Comparison of ENCODE assay signal across 1 cellular context in the genomic region with DNA sequence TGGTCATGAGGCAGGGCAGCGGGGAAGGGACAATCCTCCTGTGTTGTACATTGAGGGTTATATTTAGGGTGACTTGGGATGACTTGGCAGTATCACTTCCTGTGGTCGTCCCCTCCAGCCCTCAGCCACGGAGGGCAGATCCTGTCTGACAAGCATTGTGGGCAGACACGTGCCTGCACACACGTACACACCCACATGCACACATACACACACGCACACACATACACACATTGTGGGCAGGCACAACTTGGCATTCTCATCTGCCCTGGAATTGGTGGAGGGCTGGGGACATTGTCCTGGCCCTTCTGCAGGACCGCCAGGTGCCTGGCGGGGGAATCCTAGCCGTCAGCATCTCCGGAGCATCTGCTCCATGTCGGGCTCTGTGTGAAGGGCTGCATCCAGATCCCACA.
TF ChIP-seq lines count a peak whose summit lies in the region.

No MANE protein-coding gene starts in this region.

TF ChIP-seq in K562, 482 proteins besides CTCF, POLR2A, EP300 and RAD21 (continued from another document):
- TF ChIP-seq, protein P1, sequence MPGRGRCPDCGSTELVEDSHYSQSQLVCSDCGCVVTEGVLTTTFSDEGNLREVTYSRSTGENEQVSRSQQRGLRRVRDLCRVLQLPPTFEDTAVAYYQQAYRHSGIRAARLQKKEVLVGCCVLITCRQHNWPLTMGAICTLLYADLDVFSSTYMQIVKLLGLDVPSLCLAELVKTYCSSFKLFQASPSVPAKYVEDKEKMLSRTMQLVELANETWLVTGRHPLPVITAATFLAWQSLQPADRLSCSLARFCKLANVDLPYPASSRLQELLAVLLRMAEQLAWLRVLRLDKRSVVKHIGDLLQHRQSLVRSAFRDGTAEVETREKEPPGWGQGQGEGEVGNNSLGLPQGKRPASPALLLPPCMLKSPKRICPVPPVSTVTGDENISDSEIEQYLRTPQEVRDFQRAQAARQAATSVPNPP (IDR thresholded peaks at IDR 0.05; ENCODE audit: borderline replicate concordance, insufficient read depth, insufficient read length) = no peak
- TF ChIP-seq CHCHD3 (CRISPR knock-in tag; IDR thresholded peaks at IDR 0.05) = no peak
- TF ChIP-seq, protein P2, sequence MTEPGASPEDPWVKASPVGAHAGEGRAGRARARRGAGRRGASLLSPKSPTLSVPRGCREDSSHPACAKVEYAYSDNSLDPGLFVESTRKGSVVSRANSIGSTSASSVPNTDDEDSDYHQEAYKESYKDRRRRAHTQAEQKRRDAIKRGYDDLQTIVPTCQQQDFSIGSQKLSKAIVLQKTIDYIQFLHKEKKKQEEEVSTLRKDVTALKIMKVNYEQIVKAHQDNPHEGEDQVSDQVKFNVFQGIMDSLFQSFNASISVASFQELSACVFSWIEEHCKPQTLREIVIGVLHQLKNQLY (CRISPR knock-in tag; conservative IDR thresholded peaks at IDR 0.05) = no peak
- TF ChIP-seq NFE2 (IDR thresholded peaks at IDR 0.05; ENCODE audit: low read depth) = peak; percentile 77
- TF ChIP-seq, protein P3, sequence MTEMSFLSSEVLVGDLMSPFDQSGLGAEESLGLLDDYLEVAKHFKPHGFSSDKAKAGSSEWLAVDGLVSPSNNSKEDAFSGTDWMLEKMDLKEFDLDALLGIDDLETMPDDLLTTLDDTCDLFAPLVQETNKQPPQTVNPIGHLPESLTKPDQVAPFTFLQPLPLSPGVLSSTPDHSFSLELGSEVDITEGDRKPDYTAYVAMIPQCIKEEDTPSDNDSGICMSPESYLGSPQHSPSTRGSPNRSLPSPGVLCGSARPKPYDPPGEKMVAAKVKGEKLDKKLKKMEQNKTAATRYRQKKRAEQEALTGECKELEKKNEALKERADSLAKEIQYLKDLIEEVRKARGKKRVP (CRISPR knock-in tag; IDR thresholded peaks at IDR 0.05) = 0 out of 2 replicates have a peak, but pooled peaks have one; percentile 19
- TF ChIP-seq MAFG (tag; conservative IDR thresholded peaks at IDR 0.05) = peak; percentile 33; the same call in 1 of the 2 replicates
- TF ChIP-seq RBFOX2 (IDR thresholded peaks at IDR 0.05; ENCODE audit: low read depth, low read length) = no peak
- TF ChIP-seq HDAC1 (IDR thresholded peaks at IDR 0.05) = 0 out of 4 replicates have a peak, but pooled peaks of 1 of the 2 experiments have one; percentile 15
- peak; percentile 38; the same call in 1 of the 2 replicates for TF ChIP-seq ZNF316 (IDR thresholded peaks at IDR 0.05)
- TF ChIP-seq C11orf30 (IDR thresholded peaks at IDR 0.05; ENCODE audit: low read depth) = peak; percentile 37; the same call in 1 of the 2 replicates
- TF ChIP-seq EHMT2 (IDR thresholded peaks at IDR 0.05) = no peak
- TF ChIP-seq TFAM (CRISPR knock-in tag; conservative IDR thresholded peaks at IDR 0.05) = no peak
